ENCODE assay signal across 8 cellular contexts in the genomic region with DNA sequence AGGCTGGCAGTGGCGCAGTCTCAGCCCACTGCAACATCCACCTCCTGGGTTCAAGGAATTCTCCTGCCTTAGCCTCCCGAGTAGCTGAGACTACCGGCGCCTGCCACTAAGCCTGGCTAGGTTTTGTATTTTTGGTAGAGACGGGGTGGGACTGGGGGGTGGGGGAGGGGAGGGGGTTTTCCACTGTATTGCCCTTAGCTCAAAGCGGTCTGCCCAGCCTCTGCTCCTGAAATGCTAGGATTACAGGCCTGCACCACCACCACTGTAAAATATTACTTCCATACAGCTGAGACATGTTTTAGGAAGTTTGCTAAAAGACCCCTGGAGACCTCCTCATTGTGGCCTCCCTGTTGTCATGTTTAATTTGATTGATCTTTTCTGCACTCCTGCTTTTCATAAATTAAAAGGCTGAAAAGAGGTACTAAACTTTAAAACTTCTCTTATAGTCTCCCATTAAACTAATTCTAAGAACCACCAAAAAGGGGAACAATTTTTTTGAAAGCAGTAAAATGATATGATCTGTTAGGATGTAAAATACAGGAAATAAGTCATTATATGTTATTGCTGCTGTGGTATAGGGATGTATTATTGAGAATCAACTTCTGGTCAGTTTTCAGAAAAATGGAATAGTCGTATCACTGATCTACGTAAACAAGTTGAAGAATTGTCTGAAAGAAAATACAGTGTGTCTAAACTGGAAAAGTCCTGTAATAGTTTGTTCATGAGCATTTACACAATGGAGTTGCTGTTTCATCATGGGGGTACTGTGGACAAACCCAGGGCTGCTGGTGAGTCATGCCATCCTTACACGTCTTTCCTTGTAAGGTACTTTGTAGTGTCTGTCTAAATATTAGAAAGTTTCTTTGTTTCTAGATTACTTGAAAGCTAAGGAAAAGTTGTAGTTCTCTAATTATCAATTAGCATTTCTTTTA.
A peak's percentile ranks its signal among the peaks of the same experiment; 100 is the strongest.
DNase-seq lines count a peak whose midpoint lies in the region; ATAC-seq, FAIRE-seq and TF ChIP-seq lines count a peak whose summit lies in the region.

No MANE protein-coding gene starts in this region.

- H3K27ac Mint-ChIP-seq in T-helper 1 cell treated with Interleukin-12 subunit alpha and Interleukin-12 subunit beta and Interleukin-4 antibody, amounts not matched to agents 30 μg/mL and 1 μg/mL, for 36 hours, result peak overlapping the region; percentile 27

- no peak for TF ChIP-seq CTCF in D721Med (IDR thresholded peaks at IDR 0.05; ENCODE audit: insufficient read depth, missing control alignments)

- FAIRE-seq in D721Med (lab: Jason Lieb, UNC), result no peak

- no peak overlapping the region for H3K4me3 ChIP-seq in skeletal muscle cell (ENCODE audit: low read depth, low read length)

- H3K4me3 Mint-ChIP-seq in T-helper 1 cell treated with Interleukin-12 subunit alpha and Interleukin-12 subunit beta and Interleukin-4 antibody, amounts not matched to agents 30 μg/mL and 1 μg/mL, for 36 hours, result no peak overlapping the region

- DNase-seq in T-helper 1 cell, result no peak
- DNase-seq in SIG-M5 (lab: John Stamatoyannopoulos, UW), result peak; percentile 51
- DNase-seq in fibroblast of gingiva (ENCODE audit: low read depth), result peak; percentile 58
- DNase-seq in skeletal muscle cell (ENCODE audit: low read depth), result peak; percentile 71
- no peak for DNase-seq in COLO668 (lab: John Stamatoyannopoulos, UW; ENCODE audit: unreplicated experiment)
- DNase-seq in D721Med (ENCODE audit: insufficient read length, low spot score), result no peak

- ATAC-seq in HG03521 (IDR thresholded peaks at IDR 0.05; ENCODE audit: unreplicated experiment), result no peak

- no peaks in the 10 kb centered on the region for H3K27me3 Mint-ChIP-seq in T-helper 1 cell treated with Interleukin-12 subunit alpha and Interleukin-12 subunit beta and Interleukin-4 antibody, amounts not matched to agents 30 μg/mL and 1 μg/mL, for 36 hours (ENCODE audit: low read depth)

- H3K9me3 Mint-ChIP-seq in T-helper 1 cell treated with Interleukin-12 subunit alpha and Interleukin-12 subunit beta and Interleukin-4 antibody, amounts not matched to agents 30 μg/mL and 1 μg/mL, for 36 hours, result no peaks in the 10 kb centered on the region

- peaks cover 18% of the 10 kb centered on the region for H3K4me1 Mint-ChIP-seq in T-helper 1 cell treated with Interleukin-12 subunit alpha and Interleukin-12 subunit beta and Interleukin-4 antibody, amounts not matched to agents 30 μg/mL and 1 μg/mL, for 36 hours (ENCODE audit: low read depth)

- H3K36me3 Mint-ChIP-seq in T-helper 1 cell treated with Interleukin-12 subunit alpha and Interleukin-12 subunit beta and Interleukin-4 antibody, amounts not matched to agents 30 μg/mL and 1 μg/mL, for 36 hours (ENCODE audit: low read depth), result peaks cover 4% of the 10 kb centered on the region

Comparison
In these comparisons a context has a peak if more than half of its experiments do, and no peak if none do; other contexts are left out.
1. DNase-seq: peak in SIG-M5 (single experiment), fibroblast of gingiva (single experiment) and skeletal muscle cell (single experiment); none in T-helper 1 cell (0 of 5), COLO668 (single experiment) and D721Med (single experiment).